25 cellular contexts compared by ENCODE assay signal in the genomic region with DNA sequence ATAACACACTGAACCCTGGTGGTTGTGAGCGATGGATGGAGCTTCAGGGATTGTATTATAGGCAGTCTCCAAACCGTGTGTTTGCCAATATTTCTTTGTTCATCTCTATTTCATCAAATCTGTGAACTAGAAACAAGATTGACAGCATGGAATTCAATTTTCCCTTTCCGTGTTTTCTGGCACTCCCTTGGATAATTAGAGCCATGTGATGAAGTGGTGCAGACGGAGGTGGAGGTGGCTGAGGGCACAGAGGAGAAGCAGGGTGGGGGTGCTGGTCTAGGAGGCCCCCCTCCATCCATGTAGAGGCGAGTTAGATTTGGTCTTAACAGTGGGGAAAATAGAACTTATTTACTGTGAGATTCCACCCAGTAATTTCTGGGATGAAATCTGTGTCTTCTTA.
"Had no signal": no experiment of that assay in that cellular context is flagged by ENCODE, and none has a peak within 500 bp of the region (broad histone marks: within the 10 kb centered on the region; RNA-seq: fewer than 3 reads in every experiment).

No MANE protein-coding gene starts in this region.

- H3K9me3 Mint-ChIP-seq: activated CD4-positive, alpha-beta T cell treated with anti-CD3 and anti-CD28 coated beads, Interleukin-2, amount 10 ng/mL, durations not matched to agents 24 days and 14 days had no signal

- ATAC-seq: activated CD4-positive, alpha-beta T cell treated with anti-CD3 and anti-CD28 coated beads for 36 hours; activated T-helper 17 cell treated with anti-CD3 and anti-CD28 coated beads, Interleukin-2, amount 50 U/mL, for 72 hours; foreskin keratinocyte; gastrocnemius medialis had no signal

- DNase-seq: activated CD4-positive, alpha-beta memory T cell treated with anti-CD3 and anti-CD28 coated beads, Interleukin-2, amount 10 ng/mL, durations not matched to agents 7 days and 5 days; activated CD4-positive, alpha-beta T cell treated with anti-CD3 and anti-CD28 coated beads for 36 hours; activated CD4-positive, alpha-beta T cell treated with anti-CD3 and anti-CD28 coated beads, Interleukin-2, amount 10 ng/mL, durations not matched to agents 24 days and 14 days; activated CD4-positive, CD25-positive, alpha-beta regulatory T cell; activated CD4-positive, CD25-positive, alpha-beta regulatory T cell treated with anti-CD3 and anti-CD28 coated beads, Interleukin-2, amount 50 U/mL, for 72 hours; activated CD8-positive, alpha-beta memory T cell treated with anti-CD3 and anti-CD28 coated beads, Interleukin-2, amount 50 U/mL, for 48 hours; activated effector memory CD4-positive, alpha-beta T cell treated with Interleukin-2 at 50 U/mL for 16 hours; activated gamma-delta T cell treated with Interleukin-2 at 50 U/mL for 16 hours; activated naive CD4-positive, alpha-beta T cell treated with anti-CD3 and anti-CD28 coated beads, Interleukin-2, amount 50 U/mL, for 16 hours; activated naive CD4-positive, alpha-beta T cell treated with Interleukin-2 at 50 U/mL for 16 hours; activated T-cell treated with anti-CD3 and anti-CD28 coated beads for 4 hours; activated T-cell treated with anti-CD3 and anti-CD28 coated beads, Interleukin-2, amount 50 U/mL, for 24 hours; amniotic stem cell; anterior cingulate cortex; central memory CD4-positive, alpha-beta T cell; cerebellar nuclear complex; colonic mucosa; effector memory CD4-positive, alpha-beta T cell; erythroblast; foreskin keratinocyte; gastrocnemius medialis; T-helper 2 cell had no signal

- H3K27ac ChIP-seq: colonic mucosa, esophagus muscularis mucosa, foreskin keratinocyte, gastrocnemius medialis had no signal

- H3K36me3 Mint-ChIP-seq: activated naive CD8-positive, alpha-beta T cell had no signal

- H3K4me3 Mint-ChIP-seq: activated CD4-positive, alpha-beta memory T cell treated with anti-CD3 and anti-CD28 coated beads, Interleukin-2, amount 10 ng/mL, durations not matched to agents 7 days and 5 days; activated CD4-positive, alpha-beta T cell treated with anti-CD3 and anti-CD28 coated beads for 36 hours; activated CD4-positive, alpha-beta T cell treated with anti-CD3 and anti-CD28 coated beads, Interleukin-2, amount 10 ng/mL, durations not matched to agents 24 days and 14 days; activated naive CD8-positive, alpha-beta T cell; activated T-cell treated with anti-CD3 and anti-CD28 coated beads, Interleukin-2, amount 50 U/mL, for 24 hours; activated T-helper 17 cell treated with anti-CD3 and anti-CD28 coated beads, Interleukin-2, amount 50 U/mL, for 72 hours had no signal

- H3K4me1 Mint-ChIP-seq: activated CD4-positive, alpha-beta memory T cell treated with anti-CD3 and anti-CD28 coated beads, Interleukin-2, amount 10 ng/mL, durations not matched to agents 7 days and 5 days; activated T-helper 17 cell treated with anti-CD3 and anti-CD28 coated beads, Interleukin-2, amount 50 U/mL, for 72 hours had no signal

- H3K27me3 Mint-ChIP-seq: activated CD4-positive, alpha-beta memory T cell treated with anti-CD3 and anti-CD28 coated beads, Interleukin-2, amount 10 ng/mL, durations not matched to agents 7 days and 5 days; activated CD4-positive, alpha-beta T cell treated with anti-CD3 and anti-CD28 coated beads, Interleukin-2, amount 10 ng/mL, durations not matched to agents 24 days and 14 days; activated naive CD8-positive, alpha-beta T cell; activated T-cell treated with anti-CD3 and anti-CD28 coated beads, Interleukin-2, amount 50 U/mL, for 24 hours; activated T-helper 17 cell treated with anti-CD3 and anti-CD28 coated beads, Interleukin-2, amount 50 U/mL, for 72 hours had no signal

- H3K27ac Mint-ChIP-seq: activated CD4-positive, alpha-beta memory T cell treated with anti-CD3 and anti-CD28 coated beads, Interleukin-2, amount 10 ng/mL, durations not matched to agents 7 days and 5 days; activated CD4-positive, alpha-beta T cell treated with anti-CD3 and anti-CD28 coated beads for 36 hours; activated CD4-positive, alpha-beta T cell treated with anti-CD3 and anti-CD28 coated beads, Interleukin-2, amount 10 ng/mL, durations not matched to agents 24 days and 14 days; activated naive CD8-positive, alpha-beta T cell; activated T-cell treated with anti-CD3 and anti-CD28 coated beads, Interleukin-2, amount 50 U/mL, for 24 hours; activated T-helper 17 cell treated with anti-CD3 and anti-CD28 coated beads, Interleukin-2, amount 50 U/mL, for 72 hours had no signal
